ENCODE assay signal across 10 cellular contexts in genomic region chr19:927044-927706, GRCh38. TPM values are rescaled to one million over a fixed set of nuclear protein-coding genes. Genes with fewer than 3 reads are reported as not detected.
DNase-seq lines count a peak whose midpoint lies in the region; ATAC-seq, FAIRE-seq and TF ChIP-seq lines count a peak whose summit lies in the region.
"Had no signal": no experiment of that assay in that cellular context is flagged by ENCODE, and none has a peak within 500 bp of the region (broad histone marks: within the 10 kb centered on the region; RNA-seq: fewer than 3 reads in every experiment).

No MANE protein-coding gene starts in this region.

- no peak for FAIRE-seq in pancreas (lab: Jason Lieb, UNC)
- FAIRE-seq: A204.1 had no signal

- H3K36me3 ChIP-seq in RWPE2 (ENCODE audit: low read depth) (no peaks in the 10 kb centered on the region), fibroblast of lung (ENCODE audit: control insufficient read depth, insufficient read depth, low read length) (peaks cover 4% of the 10 kb centered on the region), pancreas (no peaks in the 10 kb centered on the region)

- peak overlapping the region; percentile 42 for H3K9ac ChIP-seq in fibroblast of lung (ENCODE audit: insufficient read depth, low read length)

- TF ChIP-seq CTCF in RWPE2 (IDR thresholded peaks at IDR 0.05; ENCODE audit: poor library complexity, severe bottlenecking) = no peak
- TF ChIP-seq CTCF in fibroblast of lung (conservative IDR thresholded peaks at IDR 0.05 in 1 of 2, IDR thresholded peaks at IDR 0.05 in 1 of 2; ENCODE audit: low read depth in 1 of 2, low read length in 2 of 2) = no peak
- no peak for TF ChIP-seq CTCF in pancreas (IDR thresholded peaks at IDR 0.05)

- H3K4me2 ChIP-seq in fibroblast of lung (ENCODE audit: extremely low read depth, insufficient read depth, low read length) = peak overlapping the region; percentile 48

- no peaks in the 10 kb centered on the region for H3K27me3 ChIP-seq in RWPE2 (ENCODE audit: insufficient read depth, poor library complexity, severe bottlenecking)
- H3K27me3 ChIP-seq in fibroblast of lung (ENCODE audit: control insufficient read depth, insufficient read depth, low read length) = no peaks in the 10 kb centered on the region
- H3K27me3 ChIP-seq in pancreas = no peaks in the 10 kb centered on the region

- ATAC-seq in RWPE2 (ENCODE audit: low read depth) = no peak
- ATAC-seq in pancreas = peak in 3 of 4 donors; percentile 12 to 22 (median 18)
- ATAC-seq in HG02610 (IDR thresholded peaks at IDR 0.05; ENCODE audit: unreplicated experiment) = no peak

- H3K9me3 ChIP-seq in RWPE2 (ENCODE audit: severe bottlenecking) = no peaks in the 10 kb centered on the region
- H3K9me3 ChIP-seq in fibroblast of lung (ENCODE audit: control insufficient read depth, insufficient read depth, low read depth, low read length) = no peaks in the 10 kb centered on the region
- no peaks in the 10 kb centered on the region for H3K9me3 ChIP-seq in pancreas

- peaks cover 27% of the 10 kb centered on the region for H3K79me2 ChIP-seq in fibroblast of lung (ENCODE audit: control insufficient read depth, insufficient read depth, low read length)

- intact Hi-C loops in pancreas (cut with DNase I) = loop anchor here in 1 of 3 donors (10.0 kb wide), 1 partner anchor 58 kb away; the partner anchor contains the start of gene WDR18

- WGBS in pancreas, 2 donors = 4 to 8% methylated on average over 26 to 28 of the region's 28 CpGs

- H2AFZ ChIP-seq in fibroblast of lung (ENCODE audit: low read length) = no peak overlapping the region

- H3K4me3 ChIP-seq in RWPE2 (ENCODE audit: severe bottlenecking) (peak overlapping the region; percentile 81), fibroblast of lung (replicated peaks in 1 of 4; ENCODE audit: control extremely low read depth in 1 of 4, insufficient read depth in 1 of 4, low read depth in 3 of 4, low read length in 4 of 4) (peak overlapping the region; percentile 23 to 84 (median 57)), pancreas (peak overlapping the region; percentile 49 to 93 (median 85))

- no peaks in the 10 kb centered on the region for H4K20me1 ChIP-seq in fibroblast of lung (ENCODE audit: control insufficient read depth, extremely low read depth, insufficient read depth, low read length)

- peak; percentile 68 for DNase-seq in DMS 273 (lab: John Stamatoyannopoulos, UW; ENCODE audit: unreplicated experiment)
- DNase-seq in DMS 273 treated with DMSO at 0.1 percent for 48 hours (lab: John Stamatoyannopoulos, UW) = no peak
- DNase-seq in RWPE2 (ENCODE audit: low spot score) = peak; percentile 60
- peak in 1 of 2 donors; percentile 67 for DNase-seq in fibroblast of lung (ENCODE audit: low read depth in 2 of 2)
- peak in 2 of 6 donors; percentile 72 to 86 for DNase-seq in pancreas
- no peak for DNase-seq in mucosa of gallbladder (ENCODE audit: low spot score)
- no peak for DNase-seq in KG1 (lab: John Stamatoyannopoulos, UW)

- H3K27ac ChIP-seq in RWPE2 (ENCODE audit: poor library complexity, severe bottlenecking) = peak overlapping the region; percentile 70
- no peak overlapping the region for H3K27ac ChIP-seq in fibroblast of lung (ENCODE audit: insufficient read depth, low read length)
- peak overlapping the region in 2 of 4 donors; percentile 56 to 78 for H3K27ac ChIP-seq in pancreas

- H3K4me1 ChIP-seq in RWPE2 (ENCODE audit: insufficient read depth, poor library complexity, severe bottlenecking) = no peaks in the 10 kb centered on the region
- H3K4me1 ChIP-seq in fibroblast of lung (ENCODE audit: control insufficient read depth, extremely low read depth, insufficient read depth, low read length) = peaks cover 8% of the 10 kb centered on the region
- H3K4me1 ChIP-seq in pancreas = peaks cover 5% of the 10 kb centered on the region in 3 donors

RNA-seq across cellular contexts. Expression of gene ARID3A, which starts 1.3 kb away (rescaled TPM):
- total RNA-seq in fibroblast of lung (12.1 and 14.9 TPM in 2 replicates), pancreas (1 to 10 TPM; 6.5 to 8.5 (median 7.3) TPM), mucosa of gallbladder (7.0 TPM)
- polyA plus RNA-seq in fibroblast of lung (6.4 and 8.7 TPM in 2 replicates), pancreas (1 to 10 TPM; 4.6 to 5.2 TPM)
- polyA plus RNA-seq in fibroblast of lung (2012) = 10.5 and 12.5 TPM in 2 replicates
- 32.6 and 39.3 TPM in 2 replicates for polyA minus RNA-seq in fibroblast of lung (ENCODE audit: low replicate concordance)

RNA-seq across cellular contexts. Expression of gene KISS1R, which starts 10.0 kb away (rescaled TPM):
- total RNA-seq in fibroblast of lung (not detected in 2 replicates), pancreas (1 to 10 TPM in 1 of 6 donors, under 1 TPM in 4, not detected in 1; 0.16 to 1.0 (median 0.25) TPM), mucosa of gallbladder (0.17 TPM)
- polyA plus RNA-seq in fibroblast of lung (not detected in 2 replicates), pancreas (under 1 TPM in 1 of 2 donors, not detected in 1; 0.80 TPM)
- polyA plus RNA-seq in fibroblast of lung (2012) = not detected in 2 replicates
- not detected in 2 replicates for polyA minus RNA-seq in fibroblast of lung (ENCODE audit: low replicate concordance)
- total RNA-seq: subcutaneous adipose tissue had no signal

RNA-seq across cellular contexts. Expression of gene R3HDM4, which starts 14.2 kb away (rescaled TPM):
- total RNA-seq in fibroblast of lung (13.2 and 13.4 TPM in 2 replicates), pancreas (10 to 100 TPM; 21.6 to 36.7 (median 29.2) TPM), mucosa of gallbladder (47.5 TPM)
- polyA plus RNA-seq in fibroblast of lung (20.9 and 25.5 TPM in 2 replicates), pancreas (10 to 100 TPM; 56.0 to 57.2 TPM)
- polyA plus RNA-seq in fibroblast of lung (2012) = 34.2 and 35.6 TPM in 2 replicates
- 30.5 and 33.5 TPM in 2 replicates for polyA minus RNA-seq in fibroblast of lung (ENCODE audit: low replicate concordance)

RNA-seq across cellular contexts. Expression of gene RNU6-9, which starts 33.9 kb away (rescaled TPM):
- total RNA-seq in fibroblast of lung (not detected in 2 replicates), pancreas (not detected), mucosa of gallbladder (not detected)
- polyA plus RNA-seq in fibroblast of lung (not detected in 2 replicates), pancreas (not detected)
- not detected in 2 replicates for polyA plus RNA-seq in fibroblast of lung (2012)
- polyA minus RNA-seq in fibroblast of lung (ENCODE audit: low replicate concordance) = not detected in 2 replicates
- total RNA-seq: subcutaneous adipose tissue had no signal

RNA-seq across cellular contexts. Expression of gene MED16, which starts 34.2 kb away (rescaled TPM):
- total RNA-seq in fibroblast of lung = 24.4 and 35.0 TPM in 2 replicates
- polyA plus RNA-seq in fibroblast of lung = 19.3 and 26.2 TPM in 2 replicates
- polyA plus RNA-seq in fibroblast of lung (2012) = 45.7 and 61.2 TPM in 2 replicates
- polyA minus RNA-seq in fibroblast of lung (ENCODE audit: low replicate concordance) = 39.8 and 51.4 TPM in 2 replicates
- 10 to 100 TPM; 23.0 to 46.5 (median 33.5) TPM for total RNA-seq in pancreas
- 100 to 1,000 TPM; 139 to 147 TPM for polyA plus RNA-seq in pancreas
- 66.9 TPM for total RNA-seq in mucosa of gallbladder

Comparison
In these comparisons a context has a peak if more than half of its experiments do, and no peak if none do; other contexts are left out.
1. DNase-seq: peak in DMS 273 (single experiment) and RWPE2 (single experiment); none in DMS 273 treated with DMSO at 0.1 percent for 48 hours (single experiment), mucosa of gallbladder (single experiment) and KG1 (single experiment).
2. ATAC-seq: peak in pancreas (3 of 4); none in RWPE2 (single experiment) and HG02610 (single experiment).
3. Peak in every context shown above with its lines, with median percentiles within 50 percentile points of each other: H3K4me3 ChIP-seq.